ENCODE assay signal across 8 cellular contexts in genomic region chr1:44730741-44731512, GRCh38. TPM values are rescaled to one million over a fixed set of nuclear protein-coding genes. Genes with fewer than 3 reads are reported as not detected.
DNase-seq lines count a peak whose midpoint lies in the region; ATAC-seq, FAIRE-seq and TF ChIP-seq lines count a peak whose summit lies in the region.

Gene RNU5D-1 (minus strand): TSS chr1:44731170.

- peak; percentile 78 for TF ChIP-seq POLR2A in H54 (IDR thresholded peaks at IDR 0.05; ENCODE audit: low read depth, low read length)

- H4K20me1 ChIP-seq in neural cell (ENCODE audit: insufficient read depth) = no peaks in the 10 kb centered on the region

- peak; percentile 91 for ATAC-seq in stimulated activated naive CD8-positive, alpha-beta T cell treated with anti-CD3 and anti-CD28 coated beads, Interleukin-15, amount 100 ng/mL, for 72 hours

- TF ChIP-seq EP300 in neural cell (conservative IDR thresholded peaks at IDR 0.05; ENCODE audit: poor library complexity, severe bottlenecking) = no peak

- DNase-seq in ELR (ENCODE audit: low read depth) (peak; percentile 99), H54 (ENCODE audit: insufficient read length, low spot score) (peak; percentile 75), LNCaP clone FGC (ENCODE audit: low read depth) (peak; percentile 94), RPMI8226 (peak; percentile 98), fibroblast of the conjunctiva (ENCODE audit: low read depth) (peak; percentile 94)
- peak; percentile 88 for DNase-seq in activated T-helper 2 cell treated with anti-CD3 and anti-CD28 coated beads, Interferon-gamma antibody, Interleukin-2, Interleukin-4, amounts not matched to agents 10 μg/mL and 5 μg/mL and 100 μg/mL, durations not matched to agents 14 hours and 24 hours and 36 hours (ENCODE audit: low spot score)
- peak; percentile 88 to 93 for DNase-seq in stimulated activated naive CD8-positive, alpha-beta T cell treated with anti-CD3 and anti-CD28 coated beads, Interleukin-15, amount 100 ng/mL, for 72 hours

- no peak within 1 kb of the TSS for H3K9ac ChIP-seq in neural cell (ENCODE audit: low read length)

- no peaks in the 10 kb centered on the region for H3K36me3 ChIP-seq in neural cell (ENCODE audit: insufficient read depth, low read length)

- peak within 1 kb of the TSS; percentile 32 for H3K27ac ChIP-seq in neural cell (ENCODE audit: low read length)

- H3K9me2 ChIP-seq in neural cell (ENCODE audit: insufficient read depth, low read length) = no peaks in the 10 kb centered on the region

- no peaks in the 10 kb centered on the region for H3K27me3 ChIP-seq in neural cell (ENCODE audit: insufficient read depth, low read depth, low read length)

- H3K36me3 Mint-ChIP-seq in activated T-helper 2 cell treated with anti-CD3 and anti-CD28 coated beads, Interferon-gamma antibody, Interleukin-2, Interleukin-4, amounts not matched to agents 10 μg/mL and 5 μg/mL and 100 μg/mL, durations not matched to agents 14 hours and 24 hours and 36 hours (ENCODE audit: low read depth) = peaks cover 8% of the 10 kb centered on the region

- no peaks in the 10 kb centered on the region for H3K9me3 Mint-ChIP-seq in activated T-helper 2 cell treated with anti-CD3 and anti-CD28 coated beads, Interferon-gamma antibody, Interleukin-2, Interleukin-4, amounts not matched to agents 10 μg/mL and 5 μg/mL and 100 μg/mL, durations not matched to agents 14 hours and 24 hours and 36 hours
- no peaks in the 10 kb centered on the region for H3K9me3 Mint-ChIP-seq in stimulated activated naive CD8-positive, alpha-beta T cell treated with anti-CD3 and anti-CD28 coated beads, Interleukin-15, amount 100 ng/mL, for 72 hours

- intact Hi-C loops in activated T-helper 2 cell treated with anti-CD3 and anti-CD28 coated beads, Interferon-gamma antibody, Interleukin-2, Interleukin-4, amounts not matched to agents 10 μg/mL and 5 μg/mL and 100 μg/mL, durations not matched to agents 14 hours and 24 hours and 36 hours (cut with micrococcal nuclease) = loop anchor here (1.0 to 2.0 kb wide), 10 partner anchors 8 to 790 kb away; partner anchors contain the start of genes ARMH1, BTBD19, KIF2C and PRDX1

- no peaks in the 10 kb centered on the region for H3K9me3 ChIP-seq in neural cell (ENCODE audit: low read length)

- H3K79me2 ChIP-seq in neural cell (replicated peaks; ENCODE audit: insufficient read depth, low read length) = no peaks in the 10 kb centered on the region

- TF ChIP-seq CTCF in LNCaP clone FGC (IDR thresholded peaks at IDR 0.05; ENCODE audit: control insufficient read depth, extremely low read depth, insufficient read depth) (peak; percentile 87), neural cell (IDR thresholded peaks at IDR 0.05; ENCODE audit: poor library complexity, severe bottlenecking) (peak; percentile 57)

- H3K4me3 ChIP-seq in LNCaP clone FGC (ENCODE audit: low read depth, low read length) (no peak within 1 kb of the TSS), neural cell (ENCODE audit: low read length) (peak within 1 kb of the TSS; percentile 36)

- H3K4me2 ChIP-seq in neural cell (ENCODE audit: low read length) = no peak within 1 kb of the TSS

- peak within 1 kb of the TSS; percentile 100 for H3K27ac Mint-ChIP-seq in activated T-helper 2 cell treated with anti-CD3 and anti-CD28 coated beads, Interferon-gamma antibody, Interleukin-2, Interleukin-4, amounts not matched to agents 10 μg/mL and 5 μg/mL and 100 μg/mL, durations not matched to agents 14 hours and 24 hours and 36 hours
- peak within 1 kb of the TSS; percentile 100 for H3K27ac Mint-ChIP-seq in stimulated activated naive CD8-positive, alpha-beta T cell treated with anti-CD3 and anti-CD28 coated beads, Interleukin-15, amount 100 ng/mL, for 72 hours

- peak within 1 kb of the TSS; percentile 70 for H3K4me3 Mint-ChIP-seq in activated T-helper 2 cell treated with anti-CD3 and anti-CD28 coated beads, Interferon-gamma antibody, Interleukin-2, Interleukin-4, amounts not matched to agents 10 μg/mL and 5 μg/mL and 100 μg/mL, durations not matched to agents 14 hours and 24 hours and 36 hours (ENCODE audit: low read depth)
- H3K4me3 Mint-ChIP-seq in stimulated activated naive CD8-positive, alpha-beta T cell treated with anti-CD3 and anti-CD28 coated beads, Interleukin-15, amount 100 ng/mL, for 72 hours = peak within 1 kb of the TSS; percentile 44 to 61

- H3F3A ChIP-seq in neural cell (ENCODE audit: insufficient read depth, low read length, poor library complexity, severe bottlenecking) = no peaks in the 10 kb centered on the region

- no peak for TF ChIP-seq RAD21 in neural cell (conservative IDR thresholded peaks at IDR 0.05)

- no peaks in the 10 kb centered on the region for H3K27me3 Mint-ChIP-seq in activated T-helper 2 cell treated with anti-CD3 and anti-CD28 coated beads, Interferon-gamma antibody, Interleukin-2, Interleukin-4, amounts not matched to agents 10 μg/mL and 5 μg/mL and 100 μg/mL, durations not matched to agents 14 hours and 24 hours and 36 hours (ENCODE audit: low read depth)
- no peaks in the 10 kb centered on the region for H3K27me3 Mint-ChIP-seq in stimulated activated naive CD8-positive, alpha-beta T cell treated with anti-CD3 and anti-CD28 coated beads, Interleukin-15, amount 100 ng/mL, for 72 hours

- no peak within 1 kb of the TSS for H2AFZ ChIP-seq in neural cell (ENCODE audit: low read depth, low read length)

- H3K4me1 Mint-ChIP-seq in activated T-helper 2 cell treated with anti-CD3 and anti-CD28 coated beads, Interferon-gamma antibody, Interleukin-2, Interleukin-4, amounts not matched to agents 10 μg/mL and 5 μg/mL and 100 μg/mL, durations not matched to agents 14 hours and 24 hours and 36 hours (ENCODE audit: low read depth) = peaks cover 33% of the 10 kb centered on the region
- peaks cover 50% of the 10 kb centered on the region for H3K4me1 Mint-ChIP-seq in stimulated activated naive CD8-positive, alpha-beta T cell treated with anti-CD3 and anti-CD28 coated beads, Interleukin-15, amount 100 ng/mL, for 72 hours

- peak; percentile 68 for FAIRE-seq in H54 (lab: Jason Lieb, UNC)

TF ChIP-seq in neural cell, 6 proteins besides CTCF, POLR2A, EP300 and RAD21:
- TF ChIP-seq, protein P1, sequence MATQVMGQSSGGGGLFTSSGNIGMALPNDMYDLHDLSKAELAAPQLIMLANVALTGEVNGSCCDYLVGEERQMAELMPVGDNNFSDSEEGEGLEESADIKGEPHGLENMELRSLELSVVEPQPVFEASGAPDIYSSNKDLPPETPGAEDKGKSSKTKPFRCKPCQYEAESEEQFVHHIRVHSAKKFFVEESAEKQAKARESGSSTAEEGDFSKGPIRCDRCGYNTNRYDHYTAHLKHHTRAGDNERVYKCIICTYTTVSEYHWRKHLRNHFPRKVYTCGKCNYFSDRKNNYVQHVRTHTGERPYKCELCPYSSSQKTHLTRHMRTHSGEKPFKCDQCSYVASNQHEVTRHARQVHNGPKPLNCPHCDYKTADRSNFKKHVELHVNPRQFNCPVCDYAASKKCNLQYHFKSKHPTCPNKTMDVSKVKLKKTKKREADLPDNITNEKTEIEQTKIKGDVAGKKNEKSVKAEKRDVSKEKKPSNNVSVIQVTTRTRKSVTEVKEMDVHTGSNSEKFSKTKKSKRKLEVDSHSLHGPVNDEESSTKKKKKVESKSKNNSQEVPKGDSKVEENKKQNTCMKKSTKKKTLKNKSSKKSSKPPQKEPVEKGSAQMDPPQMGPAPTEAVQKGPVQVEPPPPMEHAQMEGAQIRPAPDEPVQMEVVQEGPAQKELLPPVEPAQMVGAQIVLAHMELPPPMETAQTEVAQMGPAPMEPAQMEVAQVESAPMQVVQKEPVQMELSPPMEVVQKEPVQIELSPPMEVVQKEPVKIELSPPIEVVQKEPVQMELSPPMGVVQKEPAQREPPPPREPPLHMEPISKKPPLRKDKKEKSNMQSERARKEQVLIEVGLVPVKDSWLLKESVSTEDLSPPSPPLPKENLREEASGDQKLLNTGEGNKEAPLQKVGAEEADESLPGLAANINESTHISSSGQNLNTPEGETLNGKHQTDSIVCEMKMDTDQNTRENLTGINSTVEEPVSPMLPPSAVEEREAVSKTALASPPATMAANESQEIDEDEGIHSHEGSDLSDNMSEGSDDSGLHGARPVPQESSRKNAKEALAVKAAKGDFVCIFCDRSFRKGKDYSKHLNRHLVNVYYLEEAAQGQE (IDR thresholded peaks at IDR 0.05; ENCODE audit: borderline replicate concordance) = no peak
- peak; percentile 58 for TF ChIP-seq POLR2AphosphoS5 (IDR thresholded peaks at IDR 0.05)
- TF ChIP-seq TAF1 (IDR thresholded peaks at IDR 0.05; ENCODE audit: low read depth) = no peak
- TF ChIP-seq EZH2 (IDR thresholded peaks at IDR 0.05; ENCODE audit: borderline replicate concordance, insufficient read depth, low read length, poor library complexity, severe bottlenecking) = no peak
- TF ChIP-seq MXI1 (conservative IDR thresholded peaks at IDR 0.05; ENCODE audit: poor library complexity, severe bottlenecking) = no peak
- TF ChIP-seq SMC3 (conservative IDR thresholded peaks at IDR 0.05; ENCODE audit: poor library complexity) = peak; percentile 15

RNA-seq across cellular contexts. Expression of gene RNU5D-1, which starts in this region (rescaled TPM):
- total RNA-seq in activated T-helper 2 cell treated with anti-CD3 and anti-CD28 coated beads, Interferon-gamma antibody, Interleukin-2, Interleukin-4, amounts not matched to agents 10 μg/mL and 5 μg/mL and 100 μg/mL, durations not matched to agents 14 hours and 24 hours and 36 hours = not detected in 2 replicates
- not detected in 2 replicates for polyA plus RNA-seq in neural cell
- polyA minus RNA-seq in neural cell = not detected in 2 replicates

Comparison
In these comparisons a context has a peak if more than half of its experiments do, and no peak if none do; other contexts are left out.
1. Peak in DNase-seq in activated T-helper 2 cell treated with anti-CD3 and anti-CD28 coated beads, Interferon-gamma antibody, Interleukin-2, Interleukin-4, amounts not matched to agents 10 μg/mL and 5 μg/mL and 100 μg/mL, durations not matched to agents 14 hours and 24 hours and 36 hours; RNA of the gene not detected or under 1 TPM.